8 cellular contexts compared by ENCODE assay signal in the genomic region with DNA sequence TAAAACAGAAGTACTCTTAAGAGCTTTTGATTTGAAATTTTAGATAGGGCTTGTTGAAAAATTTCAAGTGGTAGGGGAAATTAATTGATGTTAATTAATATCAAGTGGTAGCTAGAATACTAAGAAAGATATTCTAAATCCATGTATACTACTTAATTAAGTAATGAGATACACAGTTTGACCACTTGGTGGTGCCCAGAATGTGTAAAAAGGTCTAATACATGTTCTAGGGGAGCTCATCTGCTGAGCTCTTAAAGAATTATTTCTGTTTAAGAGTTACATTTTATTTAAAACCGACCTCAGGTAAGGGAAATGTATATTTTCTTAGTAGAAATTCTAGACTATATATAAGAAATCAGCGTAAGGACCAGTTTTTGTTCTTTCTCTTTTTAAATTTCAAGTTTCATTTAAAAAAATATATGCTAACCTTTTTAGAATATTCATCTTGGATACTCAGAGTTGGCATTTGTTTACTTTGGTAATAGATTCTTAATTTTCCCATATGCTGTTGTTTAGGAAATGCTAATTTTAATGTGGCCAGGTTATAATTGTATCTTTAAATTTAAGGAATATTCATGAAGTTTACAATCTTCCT.
DNase-seq lines count a peak whose midpoint lies in the region; ATAC-seq and TF ChIP-seq lines count a peak whose summit lies in the region.

No MANE protein-coding gene starts in this region.

- no peak overlapping the region for H3K4me2 ChIP-seq in MM.1S (ENCODE audit: low read depth, low read length)

- H3K36me3 ChIP-seq in breast epithelium (no peaks in the 10 kb centered on the region), MM.1S (replicated peaks; ENCODE audit: insufficient read depth, low read length) (0 out of 2 replicates have a peak, but pooled peaks cover 4% of the 10 kb centered on the region), upper lobe of right lung (peaks cover 57% of the 10 kb centered on the region)

- BruUV-seq in MCF 10A (replicated peaks; lab: Mats Ljungman, UMichigan): no TSS peak

- POLR2A ChIA-PET in MCF 10A (lab: Yijun Ruan, JAX): interaction anchor here (0.7 to 0.9 kb wide), 3 partner anchors 61 to 189 kb away, joined by 3 to 4 read pairs (median 4); partner anchors contain the start of genes ERAP1 and LNPEP
- POLR2A ChIA-PET in activated CD8-positive, alpha-beta T cell treated with anti-CD3 and anti-CD28 coated beads for 36 hours (lab: Charles Lee): no interaction called here

- CTCF ChIA-PET in MCF 10A (lab: Yijun Ruan, JAX): interaction anchor here (0.6 to 3.5 kb wide), 27 partner anchors 9 to 1718 kb away, joined by 3 to 25 read pairs (median 4); partner anchors contain the start of gene LIX1
- CTCF ChIA-PET in activated CD8-positive, alpha-beta T cell treated with anti-CD3 and anti-CD28 coated beads for 36 hours (lab: Charles Lee): interaction anchor here (0.7 to 6.0 kb wide), 32 partner anchors 8 to 245 kb away, joined by 3 to 66 read pairs (median 4); partner anchors contain the start of genes ERAP2 and LIX1

- no peak overlapping the region for H3K27ac Mint-ChIP-seq in MCF 10A (ENCODE audit: low read depth, unreplicated experiment)
- H3K27ac Mint-ChIP-seq in activated CD8-positive, alpha-beta T cell treated with anti-CD3 and anti-CD28 coated beads for 36 hours: no peak overlapping the region

- H3K27ac ChIP-seq in breast epithelium (no peak overlapping the region), MM.1S (ENCODE audit: low read length) (no peak overlapping the region), upper lobe of right lung (no peak overlapping the region)

- no peak overlapping the region for H3K4me3 Mint-ChIP-seq in MCF 10A (ENCODE audit: unreplicated experiment)
- no peak overlapping the region for H3K4me3 Mint-ChIP-seq in activated CD8-positive, alpha-beta T cell treated with anti-CD3 and anti-CD28 coated beads for 36 hours

- DNase-seq in MCF 10A (ENCODE audit: unreplicated experiment) (peak; percentile 50), breast epithelium (ENCODE audit: low spot score in 2 of 2) (no peak), MM.1S (peak; percentile 63), iPS-NIHi7 (ENCODE audit: extremely low spot score) (peak; percentile 16), upper lobe of right lung (no peak), occipital lobe (lab: John Stamatoyannopoulos, UW) (no peak)
- DNase-seq in activated CD8-positive, alpha-beta T cell treated with anti-CD3 and anti-CD28 coated beads for 36 hours: peak; percentile 49

- ATAC-seq in GM21528 (IDR thresholded peaks at IDR 0.05; ENCODE audit: low FRiP score, unreplicated experiment) (peak; percentile 64), upper lobe of right lung (peak; percentile 73)
- ATAC-seq in activated CD8-positive, alpha-beta T cell treated with anti-CD3 and anti-CD28 coated beads for 36 hours: peak; percentile 77

- no peaks in the 10 kb centered on the region for H3F3A ChIP-seq in MM.1S (ENCODE audit: insufficient read depth, low read length)

- no peak overlapping the region for H3K4me3 ChIP-seq in breast epithelium
- H3K4me3 ChIP-seq in MM.1S (ENCODE audit: low read length): no peak overlapping the region
- H3K4me3 ChIP-seq in upper lobe of right lung: no peak overlapping the region

- H3K4me1 ChIP-seq in breast epithelium: no peaks in the 10 kb centered on the region
- H3K4me1 ChIP-seq in MM.1S (ENCODE audit: low read length): no peaks in the 10 kb centered on the region
- H3K4me1 ChIP-seq in upper lobe of right lung: no peaks in the 10 kb centered on the region

- H3K9me2 ChIP-seq in MM.1S (replicated peaks; ENCODE audit: insufficient read depth, low read length): no peaks in the 10 kb centered on the region

- H3K9me3 ChIP-seq in breast epithelium (no peaks in the 10 kb centered on the region), MM.1S (replicated peaks; ENCODE audit: insufficient read depth, low read length) (no peaks in the 10 kb centered on the region), upper lobe of right lung (no peaks in the 10 kb centered on the region)

- H3K36me3 Mint-ChIP-seq in MCF 10A (ENCODE audit: insufficient read depth, unreplicated experiment): peaks cover 47% of the 10 kb centered on the region
- peaks cover 33% of the 10 kb centered on the region for H3K36me3 Mint-ChIP-seq in activated CD8-positive, alpha-beta T cell treated with anti-CD3 and anti-CD28 coated beads for 36 hours (ENCODE audit: low read depth)

- no peaks in the 10 kb centered on the region for H3K79me2 ChIP-seq in MM.1S (ENCODE audit: low read length)

- no peaks in the 10 kb centered on the region for H3K9me3 Mint-ChIP-seq in MCF 10A (ENCODE audit: unreplicated experiment)
- H3K9me3 Mint-ChIP-seq in activated CD8-positive, alpha-beta T cell treated with anti-CD3 and anti-CD28 coated beads for 36 hours: no peaks in the 10 kb centered on the region

- no peaks in the 10 kb centered on the region for H3K27me3 Mint-ChIP-seq in MCF 10A (ENCODE audit: insufficient read depth, unreplicated experiment)
- H3K27me3 Mint-ChIP-seq in activated CD8-positive, alpha-beta T cell treated with anti-CD3 and anti-CD28 coated beads for 36 hours: no peaks in the 10 kb centered on the region

- TF ChIP-seq POLR2A in breast epithelium (IDR thresholded peaks at IDR 0.05): no peak

- H3K9ac ChIP-seq in MM.1S (ENCODE audit: low read length): no peak overlapping the region

- H3K27me3 ChIP-seq in breast epithelium (no peaks in the 10 kb centered on the region), MM.1S (replicated peaks; ENCODE audit: insufficient read depth, low read length) (no peaks in the 10 kb centered on the region), upper lobe of right lung (no peaks in the 10 kb centered on the region)

- H3K4me1 Mint-ChIP-seq in MCF 10A (ENCODE audit: insufficient read depth, unreplicated experiment): no peaks in the 10 kb centered on the region
- H3K4me1 Mint-ChIP-seq in activated CD8-positive, alpha-beta T cell treated with anti-CD3 and anti-CD28 coated beads for 36 hours (ENCODE audit: low read depth): peaks cover 31% of the 10 kb centered on the region

- H2AFZ ChIP-seq in MM.1S (ENCODE audit: low read length): no peak overlapping the region

- TF ChIP-seq CTCF in MCF 10A (IDR thresholded peaks at IDR 0.05; ENCODE audit: unreplicated experiment): peak; percentile 36
- peak in 1 of 3 donors; percentile 44 for TF ChIP-seq CTCF in breast epithelium (IDR thresholded peaks at IDR 0.05)
- peak; percentile 54 for TF ChIP-seq CTCF in MM.1S (IDR thresholded peaks at IDR 0.05; ENCODE audit: low read length)
- TF ChIP-seq CTCF in activated CD8-positive, alpha-beta T cell treated with anti-CD3 and anti-CD28 coated beads for 36 hours (IDR thresholded peaks at IDR 0.05): peak; percentile 60
- peak; percentile 53 for TF ChIP-seq CTCF in upper lobe of right lung (IDR thresholded peaks at IDR 0.05)

- no peaks in the 10 kb centered on the region for H4K20me1 ChIP-seq in MM.1S (ENCODE audit: insufficient read depth, low read length)

- intact Hi-C loops in MCF 10A (cut with micrococcal nuclease) (loop anchor here (1.0 to 5.0 kb wide), 3 partner anchors 128 to 165 kb away; partner anchors contain the start of gene LIX1), breast epithelium (cut with DNase I; ENCODE audit: low total_unique reads) (no loop called here), upper lobe of right lung (cut with DNase I) (no loop called here)
- intact Hi-C loops in activated CD8-positive, alpha-beta T cell treated with anti-CD3 and anti-CD28 coated beads for 36 hours (cut with micrococcal nuclease): loop anchor here (2.0 kb wide), 1 partner anchor 145 kb away; the partner anchor contains the start of gene LIX1

Comparison
In these comparisons a context has a peak if more than half of its experiments do, and no peak if none do; other contexts are left out.
1. DNase-seq: peak in MCF 10A (single experiment), MM.1S (single experiment), activated CD8-positive, alpha-beta T cell treated with anti-CD3 and anti-CD28 coated beads for 36 hours (single experiment) and iPS-NIHi7 (single experiment); none in breast epithelium (0 of 2), upper lobe of right lung (single experiment) and occipital lobe (single experiment).
2. intact Hi-C loops: an anchor here in MCF 10A (1.0 to 5.0 kb wide) and activated CD8-positive, alpha-beta T cell treated with anti-CD3 and anti-CD28 coated beads for 36 hours (2.0 kb wide); none called in breast epithelium and upper lobe of right lung.
3. Peak in every context shown above with its lines, with median percentiles within 50 percentile points of each other: ATAC-seq.